9 cellular contexts compared by ENCODE assay signal in the genomic region with DNA sequence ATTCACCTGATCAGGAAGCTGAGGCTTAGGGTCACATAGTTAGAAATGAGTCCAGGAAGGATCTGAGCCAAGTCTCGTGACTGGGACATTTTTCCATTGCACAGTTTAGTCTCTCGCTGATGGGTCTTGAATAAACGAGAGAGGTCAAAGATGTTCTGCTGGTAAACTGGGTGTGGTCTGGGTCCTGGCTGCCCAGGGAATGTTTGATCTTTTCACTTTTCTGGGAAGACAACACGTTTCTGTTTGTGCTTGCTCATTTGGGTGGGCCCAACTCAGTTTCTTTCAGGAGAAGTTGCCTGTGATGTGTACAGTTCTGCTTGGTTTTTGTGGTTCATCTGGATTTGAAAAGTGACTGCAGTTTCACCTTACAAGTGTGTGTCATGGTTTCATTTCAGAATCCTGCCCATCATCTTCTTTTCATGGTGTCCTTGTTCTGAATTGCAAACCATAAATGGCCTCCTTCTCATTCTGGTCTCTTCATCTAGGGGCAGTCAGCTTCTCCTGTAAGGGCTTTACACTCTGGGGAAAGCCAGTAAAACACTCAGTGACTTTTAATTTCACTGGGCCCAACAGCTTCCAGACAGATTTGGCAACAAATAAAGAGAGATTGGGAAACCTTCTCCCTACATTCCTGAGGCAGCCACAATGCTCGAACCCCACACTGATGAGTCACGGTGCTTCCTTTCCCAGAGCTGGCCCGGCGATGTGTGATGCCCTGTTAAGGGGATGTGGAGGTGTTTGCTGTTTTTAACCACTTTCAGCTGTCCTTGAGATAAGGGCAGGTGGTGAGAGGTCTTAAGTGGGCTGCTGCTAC. TPM values are rescaled to one million over a fixed set of nuclear protein-coding genes. Genes with fewer than 3 reads are reported as not detected.
DNase-seq lines count a peak whose midpoint lies in the region; ATAC-seq, FAIRE-seq and TF ChIP-seq lines count a peak whose summit lies in the region.
"Had no signal": no experiment of that assay in that cellular context is flagged by ENCODE, and none has a peak within 500 bp of the region (broad histone marks: within the 10 kb centered on the region; RNA-seq: fewer than 3 reads in every experiment).

No MANE protein-coding gene starts in this region.

- peaks cover 28% of the 10 kb centered on the region for H3K4me1 ChIP-seq in adipocyte (ENCODE audit: control insufficient read depth, insufficient read depth, low read length)
- H3K4me1 ChIP-seq in left lung: peaks cover 24 to 33% of the 10 kb centered on the region in 2 donors
- H3K4me1 ChIP-seq in CD4-positive, alpha-beta memory T cell (ENCODE audit: insufficient read depth, low read length): no peaks in the 10 kb centered on the region

- H3K27ac ChIP-seq in left lung: peak overlapping the region; percentile 69 to 84
- H3K27ac ChIP-seq in CD4-positive, alpha-beta memory T cell (ENCODE audit: low read depth, low read length): no peak overlapping the region

- CTCF ChIA-PET in CD4-positive, alpha-beta memory T cell (lab: Charles Lee; ENCODE audit: partially characterized antibody): no interaction called here

- no peaks in the 10 kb centered on the region for H3K36me3 ChIP-seq in adipocyte (ENCODE audit: control insufficient read depth, insufficient read depth, low read length, severe bottlenecking)
- no peaks in the 10 kb centered on the region for H3K36me3 ChIP-seq in left lung
- H3K36me3 ChIP-seq in CD4-positive, alpha-beta memory T cell (ENCODE audit: insufficient read depth, low read length): no peaks in the 10 kb centered on the region

- no peak for ATAC-seq in activated naive CD8-positive, alpha-beta T cell treated with anti-CD3 and anti-CD28 coated beads, Interleukin-2, amount 10 ng/mL, durations not matched to agents 7 days and 5 days (ENCODE audit: low read depth)
- ATAC-seq in HG03558 (IDR thresholded peaks at IDR 0.05; ENCODE audit: extremely low read depth, unreplicated experiment): peak; percentile 72
- peak; percentile 89 for ATAC-seq in left lung

- peaks cover 33% of the 10 kb centered on the region for H3K27me3 Mint-ChIP-seq in activated naive CD8-positive, alpha-beta T cell treated with anti-CD3 and anti-CD28 coated beads, Interleukin-2, amount 10 ng/mL, durations not matched to agents 7 days and 5 days
- H3K27me3 Mint-ChIP-seq in activated naive CD8-positive, alpha-beta T cell treated with anti-CD3 and anti-CD28 coated beads for 36 hours: peaks cover 56% of the 10 kb centered on the region
- peaks cover 14 to 33% of the 10 kb centered on the region in 2 donors for H3K27me3 Mint-ChIP-seq in CD4-positive, alpha-beta memory T cell

- H3K4me3 ChIP-seq in adipocyte (ENCODE audit: low read length) (peak overlapping the region; percentile 49), left lung (peak overlapping the region in 1 of 2 donors; percentile 5)
- H3K4me3 ChIP-seq in CD4-positive, alpha-beta memory T cell (ENCODE audit: low read length in 2 of 2): no peak overlapping the region

- intact Hi-C loops in left lung (cut with DNase I): no loop called here
- intact Hi-C loops in CD4-positive, alpha-beta memory T cell (cut with micrococcal nuclease): no loop called here

- FAIRE-seq in urothelium cell line (lab: Jason Lieb, UNC): peak; percentile 17

- POLR2A ChIA-PET in activated naive CD8-positive, alpha-beta T cell treated with anti-CD3 and anti-CD28 coated beads, Interleukin-2, amount 10 ng/mL, durations not matched to agents 7 days and 5 days (lab: Charles Lee): no interaction called here
- POLR2A ChIA-PET in CD4-positive, alpha-beta memory T cell (lab: Charles Lee; ENCODE audit: partially characterized antibody): no interaction called here

- no peaks in the 10 kb centered on the region for H3K27me3 ChIP-seq in adipocyte (replicated peaks; ENCODE audit: control insufficient read depth, insufficient read depth, low read length)
- no peaks in the 10 kb centered on the region for H3K27me3 ChIP-seq in left lung
- no peaks in the 10 kb centered on the region for H3K27me3 ChIP-seq in CD4-positive, alpha-beta memory T cell (ENCODE audit: insufficient read depth, low read length)

- no peaks in the 10 kb centered on the region for H3K36me3 Mint-ChIP-seq in activated naive CD8-positive, alpha-beta T cell treated with anti-CD3 and anti-CD28 coated beads, Interleukin-2, amount 10 ng/mL, durations not matched to agents 7 days and 5 days
- no peaks in the 10 kb centered on the region for H3K36me3 Mint-ChIP-seq in activated naive CD8-positive, alpha-beta T cell treated with anti-CD3 and anti-CD28 coated beads for 36 hours
- no peaks in the 10 kb centered on the region for H3K36me3 Mint-ChIP-seq in CD4-positive, alpha-beta memory T cell
- H3K36me3 Mint-ChIP-seq: activated naive CD8-positive, alpha-beta T cell had no signal

- TF ChIP-seq CTCF in left lung (IDR thresholded peaks at IDR 0.05): no peak

- no peak overlapping the region for H3K27ac Mint-ChIP-seq in activated naive CD8-positive, alpha-beta T cell treated with anti-CD3 and anti-CD28 coated beads, Interleukin-2, amount 10 ng/mL, durations not matched to agents 7 days and 5 days
- H3K27ac Mint-ChIP-seq in activated naive CD8-positive, alpha-beta T cell treated with anti-CD3 and anti-CD28 coated beads for 36 hours: no peak overlapping the region
- no peak overlapping the region for H3K27ac Mint-ChIP-seq in CD4-positive, alpha-beta memory T cell
- H3K27ac Mint-ChIP-seq: activated naive CD8-positive, alpha-beta T cell had no signal

- H3K9ac ChIP-seq in adipocyte (ENCODE audit: low read length): peak overlapping the region; percentile 75

- H3K4me3 Mint-ChIP-seq in activated naive CD8-positive, alpha-beta T cell treated with anti-CD3 and anti-CD28 coated beads, Interleukin-2, amount 10 ng/mL, durations not matched to agents 7 days and 5 days: peak overlapping the region; percentile 9
- H3K4me3 Mint-ChIP-seq in activated naive CD8-positive, alpha-beta T cell treated with anti-CD3 and anti-CD28 coated beads for 36 hours: no peak overlapping the region
- no peak overlapping the region for H3K4me3 Mint-ChIP-seq in CD4-positive, alpha-beta memory T cell
- H3K4me3 Mint-ChIP-seq: activated naive CD8-positive, alpha-beta T cell had no signal

- peaks cover 18% of the 10 kb centered on the region for H3K4me1 Mint-ChIP-seq in activated naive CD8-positive, alpha-beta T cell treated with anti-CD3 and anti-CD28 coated beads, Interleukin-2, amount 10 ng/mL, durations not matched to agents 7 days and 5 days
- H3K4me1 Mint-ChIP-seq in activated naive CD8-positive, alpha-beta T cell treated with anti-CD3 and anti-CD28 coated beads for 36 hours: peaks cover 18% of the 10 kb centered on the region
- no peaks in the 10 kb centered on the region for H3K4me1 Mint-ChIP-seq in CD4-positive, alpha-beta memory T cell

- no peaks in the 10 kb centered on the region for H3K9me3 ChIP-seq in adipocyte (ENCODE audit: control insufficient read depth, low read length)
- no peaks in the 10 kb centered on the region for H3K9me3 ChIP-seq in left lung
- no peaks in the 10 kb centered on the region for H3K9me3 ChIP-seq in CD4-positive, alpha-beta memory T cell (ENCODE audit: control insufficient read depth in 1 of 2, low read length in 2 of 2)

- no peaks in the 10 kb centered on the region for H3K9me3 Mint-ChIP-seq in activated naive CD8-positive, alpha-beta T cell treated with anti-CD3 and anti-CD28 coated beads, Interleukin-2, amount 10 ng/mL, durations not matched to agents 7 days and 5 days
- no peaks in the 10 kb centered on the region for H3K9me3 Mint-ChIP-seq in activated naive CD8-positive, alpha-beta T cell treated with anti-CD3 and anti-CD28 coated beads for 36 hours
- H3K9me3 Mint-ChIP-seq in CD4-positive, alpha-beta memory T cell: peaks cover 0 to under 1% (median 0%) of the 10 kb centered on the region in 8 donors

- no peak for DNase-seq in activated naive CD8-positive, alpha-beta T cell treated with anti-CD3 and anti-CD28 coated beads, Interleukin-2, amount 10 ng/mL, durations not matched to agents 7 days and 5 days
- DNase-seq in activated naive CD8-positive, alpha-beta T cell treated with anti-CD3 and anti-CD28 coated beads for 36 hours: no peak
- DNase-seq in adipocyte (ENCODE audit: low read depth) (peak; percentile 93), left lung (peak; percentile 83 to 85), urothelium cell line (ENCODE audit: low spot score) (peak; percentile 92)
- no peak for DNase-seq in effector CD4-positive, alpha-beta T cell
- DNase-seq in CD4-positive, alpha-beta memory T cell: no peak

RNA-seq across cellular contexts. Expression of a gene that starts 7.2 kb away (rescaled TPM):
- total RNA-seq in activated naive CD8-positive, alpha-beta T cell treated with anti-CD3 and anti-CD28 coated beads, Interleukin-2, amount 10 ng/mL, durations not matched to agents 7 days and 5 days: not detected
- under 1 TPM; 0.08 to 0.33 TPM for total RNA-seq in activated naive CD8-positive, alpha-beta T cell treated with anti-CD3 and anti-CD28 coated beads for 36 hours
- total RNA-seq in left lung: 100 to 1,000 TPM; 130 to 171 TPM
- total RNA-seq in CD4-positive, alpha-beta memory T cell: not detected
- not detected for polyA plus RNA-seq in CD4-positive, alpha-beta memory T cell

RNA-seq across cellular contexts. Expression of a gene that starts 37.8 kb away (rescaled TPM):
- total RNA-seq in activated naive CD8-positive, alpha-beta T cell treated with anti-CD3 and anti-CD28 coated beads, Interleukin-2, amount 10 ng/mL, durations not matched to agents 7 days and 5 days: 10 to 100 TPM; 32.0 to 38.8 TPM
- total RNA-seq in activated naive CD8-positive, alpha-beta T cell treated with anti-CD3 and anti-CD28 coated beads for 36 hours: 10 to 100 TPM; 13.1 to 13.8 TPM
- 10 to 100 TPM; 26.4 to 28.3 TPM for total RNA-seq in left lung
- total RNA-seq in CD4-positive, alpha-beta memory T cell: 10 to 100 TPM; 73.1 to 86.2 TPM
- 10 to 100 TPM; 32.7 to 36.9 TPM for polyA plus RNA-seq in CD4-positive, alpha-beta memory T cell

Comparison
In these comparisons a context has a peak if more than half of its experiments do, and no peak if none do; other contexts are left out.
1. DNase-seq: peak in adipocyte (single experiment), left lung (2 of 2) and urothelium cell line (single experiment); none in activated naive CD8-positive, alpha-beta T cell treated with anti-CD3 and anti-CD28 coated beads, Interleukin-2, amount 10 ng/mL, durations not matched to agents 7 days and 5 days (single experiment), activated naive CD8-positive, alpha-beta T cell treated with anti-CD3 and anti-CD28 coated beads for 36 hours (single experiment), effector CD4-positive, alpha-beta T cell (single experiment) and CD4-positive, alpha-beta memory T cell (0 of 5).
2. RNA of a gene that starts 7.2 kb away (total RNA-seq): 130 to 171 TPM in left lung; 0.08 to 0.33 TPM in activated naive CD8-positive, alpha-beta T cell treated with anti-CD3 and anti-CD28 coated beads for 36 hours, not detected in activated naive CD8-positive, alpha-beta T cell treated with anti-CD3 and anti-CD28 coated beads, Interleukin-2, amount 10 ng/mL, durations not matched to agents 7 days and 5 days and not detected in CD4-positive, alpha-beta memory T cell; every median in the first group is over 10 times any median in the second.